In genomic region chr4:23878912-23879732, GRCh38 we compare ENCODE assay signal across 1 cellular context.
A peak's percentile ranks its signal among the peaks of the same experiment; 100 is the strongest.
TF ChIP-seq lines count a peak whose summit lies in the region.

No MANE protein-coding gene starts in this region.

TF ChIP-seq in HepG2, 621 proteins besides CTCF, POLR2A, EP300 and RAD21:
- TF ChIP-seq FOXO4 (CRISPR knock-in tag; conservative IDR thresholded peaks at IDR 0.05) (no peak), ZBTB46 (CRISPR knock-in tag; IDR thresholded peaks at IDR 0.05; ENCODE audit: borderline replicate concordance) (no peak), ZFP91 (CRISPR knock-in tag; IDR thresholded peaks at IDR 0.05; ENCODE audit: borderline replicate concordance) (no peak), FOXP4 (CRISPR knock-in tag; IDR thresholded peaks at IDR 0.05) (0 out of 2 replicates have a peak, but pooled peaks have one; percentile 11), ZNF777 (CRISPR knock-in tag; IDR thresholded peaks at IDR 0.05) (no peak), GATAD2A (CRISPR knock-in tag; IDR thresholded peaks at IDR 0.05) (no peak), ZNF510 (CRISPR knock-in tag; IDR thresholded peaks at IDR 0.05; ENCODE audit: low read depth) (no peak), TP53 (CRISPR knock-in tag; conservative IDR thresholded peaks at IDR 0.05) (no peak), ZNF839 (CRISPR knock-in tag; IDR thresholded peaks at IDR 0.05; ENCODE audit: borderline replicate concordance) (no peak), RBFOX2 (IDR thresholded peaks at IDR 0.05; ENCODE audit: low read depth, low read length) (0 out of 2 replicates have a peak, but pooled peaks have one; percentile 55), MAFF (IDR thresholded peaks at IDR 0.05; ENCODE audit: low read depth, low read length) (no peak), HNF4A (CRISPR knock-in tag; IDR thresholded peaks at IDR 0.05) (no peak), ZNF225 (CRISPR knock-in tag; IDR thresholded peaks at IDR 0.05) (no peak), ZMYM4 (CRISPR knock-in tag; IDR thresholded peaks at IDR 0.05) (no peak), MED1 (CRISPR knock-in tag; IDR thresholded peaks at IDR 0.05) (peak; percentile 15; the same call in 1 of the 2 replicates), ZNF367 (CRISPR knock-in tag; IDR thresholded peaks at IDR 0.05; ENCODE audit: borderline replicate concordance) (no peak), ZNF530 (CRISPR knock-in tag; IDR thresholded peaks at IDR 0.05; ENCODE audit: low read depth) (no peak), KLF16 (CRISPR knock-in tag; IDR thresholded peaks at IDR 0.05) (0 out of 4 replicates have a peak, but pooled peaks of 1 of the 2 experiments have one; percentile 23)
- TF ChIP-seq, protein P1, sequence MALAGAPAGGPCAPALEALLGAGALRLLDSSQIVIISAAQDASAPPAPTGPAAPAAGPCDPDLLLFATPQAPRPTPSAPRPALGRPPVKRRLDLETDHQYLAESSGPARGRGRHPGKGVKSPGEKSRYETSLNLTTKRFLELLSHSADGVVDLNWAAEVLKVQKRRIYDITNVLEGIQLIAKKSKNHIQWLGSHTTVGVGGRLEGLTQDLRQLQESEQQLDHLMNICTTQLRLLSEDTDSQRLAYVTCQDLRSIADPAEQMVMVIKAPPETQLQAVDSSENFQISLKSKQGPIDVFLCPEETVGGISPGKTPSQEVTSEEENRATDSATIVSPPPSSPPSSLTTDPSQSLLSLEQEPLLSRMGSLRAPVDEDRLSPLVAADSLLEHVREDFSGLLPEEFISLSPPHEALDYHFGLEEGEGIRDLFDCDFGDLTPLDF (CRISPR knock-in tag; IDR thresholded peaks at IDR 0.05), result no peak
